8 cellular contexts compared by ENCODE assay signal in the genomic region with DNA sequence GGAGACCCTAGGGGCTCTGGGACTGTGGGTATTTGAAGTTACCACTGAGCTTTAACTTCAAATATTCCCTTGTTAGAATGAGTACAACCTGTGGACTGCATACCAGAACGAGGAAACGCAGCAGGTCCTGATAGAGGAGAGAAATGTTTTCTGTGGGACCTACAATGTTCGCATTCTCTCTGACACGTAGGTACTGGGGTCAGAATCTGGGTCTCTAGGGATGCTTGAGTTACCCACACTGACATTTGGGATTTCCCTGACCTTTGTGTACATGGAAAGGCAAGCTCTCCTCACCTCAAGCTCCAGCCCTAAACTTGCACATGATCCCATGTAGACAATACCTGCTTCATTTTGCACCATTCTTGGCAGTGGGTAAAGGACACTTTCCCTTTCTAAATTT. TPM values are rescaled to one million over a fixed set of nuclear protein-coding genes. Genes with fewer than 3 reads are reported as not detected.
"Had no signal": no experiment of that assay in that cellular context is flagged by ENCODE, and none has a peak within 500 bp of the region (broad histone marks: within the 10 kb centered on the region; RNA-seq: fewer than 3 reads in every experiment).

No MANE protein-coding gene starts in this region.

RNA-seq across cellular contexts. Expression of gene FBXW10, which starts 12.1 kb away (rescaled TPM):
- total RNA-seq: colonic mucosa, dermis blood vessel endothelial cell, dermis microvascular lymphatic vessel endothelial cell, endodermal cell, endothelial cell of umbilical vein, epithelial cell of proximal tubule, glomerular endothelial cell had no signal
- polyA plus RNA-seq: endothelial cell of umbilical vein, fibroblast of lung had no signal
